ENCODE assay signal across 11 cellular contexts in the genomic region with DNA sequence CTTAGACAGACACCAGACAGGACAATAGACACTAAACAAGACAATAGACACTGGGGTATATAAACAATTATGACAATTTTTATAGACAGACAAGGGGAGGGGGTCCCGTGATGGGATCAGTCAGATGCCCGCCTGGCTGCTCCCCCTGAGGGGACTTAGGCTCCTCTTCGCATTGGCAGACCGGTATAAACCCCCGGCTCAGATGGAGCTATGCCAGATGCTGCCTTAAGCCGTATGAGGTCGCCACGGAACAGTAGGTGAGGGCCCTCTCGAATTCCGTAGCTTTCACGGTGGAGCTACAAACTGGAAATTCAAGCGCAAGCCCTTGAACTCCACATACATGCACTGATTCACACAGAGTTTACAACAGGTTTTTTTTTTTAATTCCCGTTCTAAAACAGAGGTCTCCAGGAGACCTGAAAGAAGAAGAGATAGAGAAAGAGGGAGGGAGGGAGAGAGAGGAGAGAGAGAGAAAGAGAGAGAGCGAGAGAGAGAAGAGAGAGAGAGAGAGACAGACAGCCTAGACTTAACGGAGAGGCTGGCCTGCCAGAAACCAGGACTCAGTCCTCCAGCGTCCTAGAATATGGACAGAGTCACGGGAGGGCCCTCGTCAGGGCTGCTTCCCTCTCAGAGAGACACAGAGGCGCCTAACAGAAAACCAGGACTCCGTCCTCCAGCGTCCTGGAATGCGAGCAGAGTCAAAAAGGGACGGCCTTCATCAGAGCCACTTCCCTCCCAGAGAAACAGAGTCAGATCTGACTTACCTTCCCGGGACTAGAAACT. TPM values are rescaled to one million over a fixed set of nuclear protein-coding genes. Genes with fewer than 3 reads are reported as not detected.
DNase-seq lines count a peak whose midpoint lies in the region; ATAC-seq lines count a peak whose summit lies in the region.
"Had no signal": no experiment of that assay in that cellular context is flagged by ENCODE, and none has a peak within 500 bp of the region (broad histone marks: within the 10 kb centered on the region; RNA-seq: fewer than 3 reads in every experiment).

No MANE protein-coding gene starts in this region.

- H3K36me3 Mint-ChIP-seq in CD8-positive, alpha-beta memory T cell = peaks cover 0 to 4% (median 2%) of the 10 kb centered on the region in 3 donors

- H3K36me3 ChIP-seq in CD8-positive, alpha-beta memory T cell (ENCODE audit: insufficient read depth, low read length) = no peaks in the 10 kb centered on the region
- H3K36me3 ChIP-seq in duodenal mucosa (ENCODE audit: control insufficient read depth in 1 of 2, insufficient read depth in 2 of 2, low read length in 2 of 2) = no peaks in the 10 kb centered on the region
- no peaks in the 10 kb centered on the region for H3K36me3 ChIP-seq in mesodermal cell (ENCODE audit: control insufficient read depth, insufficient read depth, low read length)

- peaks cover 15 to 24% (median 15%) of the 10 kb centered on the region in 3 donors for H3K4me1 Mint-ChIP-seq in CD8-positive, alpha-beta memory T cell

- no peak overlapping the region for H3K27ac ChIP-seq in CD8-positive, alpha-beta memory T cell (ENCODE audit: low read depth, low read length)
- H3K27ac ChIP-seq in duodenal mucosa (ENCODE audit: low read depth, low read length) = no peak overlapping the region
- peak overlapping the region; percentile 90 for H3K27ac ChIP-seq in mesodermal cell (ENCODE audit: low read depth, low read length, severe bottlenecking)
- H3K27ac ChIP-seq: HL-60, VCaP had no signal

- peaks cover 40% of the 10 kb centered on the region for H3K27me3 ChIP-seq in CD8-positive, alpha-beta memory T cell (ENCODE audit: insufficient read depth, low read length, poor library complexity, severe bottlenecking)
- H3K27me3 ChIP-seq in duodenal mucosa (ENCODE audit: control insufficient read depth in 1 of 2, insufficient read depth in 2 of 2, low read length in 2 of 2) = peaks cover 0 to 3% of the 10 kb centered on the region in 2 donors

- peak overlapping the region; percentile 2 to 49 for H3K9ac ChIP-seq in duodenal mucosa (ENCODE audit: low read depth in 1 of 2, low read length in 2 of 2)

- CTCF ChIA-PET in CD8-positive, alpha-beta memory T cell (lab: Charles Lee) = interaction anchor here (0.8 to 1.1 kb wide), 2 partner anchors 27 to 129 kb away, joined by 3 read pairs; no protein-coding TSS in a partner anchor

- no peak overlapping the region for H3K4me3 ChIP-seq in CD8-positive, alpha-beta memory T cell (ENCODE audit: low read length)
- peak overlapping the region; percentile 8 to 50 for H3K4me3 ChIP-seq in duodenal mucosa (ENCODE audit: low read depth in 1 of 2, low read length in 2 of 2)
- peak overlapping the region; percentile 19 for H3K4me3 ChIP-seq in mesodermal cell (ENCODE audit: extremely low read depth, insufficient read depth, low read length, poor library complexity, severe bottlenecking)

- no peaks in the 10 kb centered on the region for H3K9me3 Mint-ChIP-seq in CD8-positive, alpha-beta memory T cell

- no peak for ATAC-seq in HG02970 (IDR thresholded peaks at IDR 0.05; ENCODE audit: low FRiP score, unreplicated experiment)

- peak in 2 of 5 donors; percentile 17 to 54 for DNase-seq in CD8-positive, alpha-beta memory T cell
- peak; percentile 58 for DNase-seq in NCI-H510A treated with DMSO at 0.1 percent for 48 hours (lab: John Stamatoyannopoulos, UW)
- DNase-seq in NCI-H1694 (lab: John Stamatoyannopoulos, UW) = no peak
- DNase-seq in kidney glomerular epithelial cell (lab: John Stamatoyannopoulos, UW) = no peak
- DNase-seq in HK-2 (ENCODE audit: unreplicated experiment) = no peak
- DNase-seq: hippocampal formation had no signal

- H3K4me3 Mint-ChIP-seq in CD8-positive, alpha-beta memory T cell = peak overlapping the region in 6 of 7 donors; percentile 26 to 63 (median 44)

- no peaks in the 10 kb centered on the region for H3K9me3 ChIP-seq in CD8-positive, alpha-beta memory T cell (ENCODE audit: low read length)
- no peaks in the 10 kb centered on the region for H3K9me3 ChIP-seq in duodenal mucosa (ENCODE audit: control insufficient read depth in 1 of 2, low read length in 2 of 2)
- H3K9me3 ChIP-seq in mesodermal cell (ENCODE audit: control insufficient read depth, low read length) = no peaks in the 10 kb centered on the region

- peak overlapping the region in 3 of 8 donors; percentile 1 to 15 (median 6) for H3K27ac Mint-ChIP-seq in CD8-positive, alpha-beta memory T cell

- POLR2A ChIA-PET in CD8-positive, alpha-beta memory T cell (lab: Charles Lee) = interaction anchor here (0.6 to 0.7 kb wide), 2 partner anchors 39 to 202 kb away, joined by 3 to 6 read pairs; partner anchors contain the start of gene RNF19B

- WGBS in mesodermal cell (ENCODE audit: insufficient coverage in 2 of 2), 2 experiments = 3 to 5% methylated on average over 21 to 23 of the region's 24 CpGs

- peaks cover 50 to 60% of the 10 kb centered on the region in 2 donors for H3K27me3 Mint-ChIP-seq in CD8-positive, alpha-beta memory T cell

- peaks cover 17% of the 10 kb centered on the region for H3K4me1 ChIP-seq in CD8-positive, alpha-beta memory T cell (ENCODE audit: insufficient read depth, low read length)
- H3K4me1 ChIP-seq in duodenal mucosa (ENCODE audit: control insufficient read depth in 1 of 2, insufficient read depth in 2 of 2, low read length in 2 of 2) (peaks cover 14 to 22% of the 10 kb centered on the region in 2 donors), mesodermal cell (ENCODE audit: control insufficient read depth, insufficient read depth, low read length, poor library complexity, severe bottlenecking) (peaks cover 15% of the 10 kb centered on the region)

RNA-seq across cellular contexts. Expression of gene TMEM54, which starts 24.4 kb away (rescaled TPM):
- 1 to 10 TPM; 2.5 to 2.6 TPM for total RNA-seq in CD8-positive, alpha-beta memory T cell
- polyA plus RNA-seq in CD8-positive, alpha-beta memory T cell = not detected
- polyA plus RNA-seq in mesodermal cell (2013, experiment 1 of 2) = 35.4 TPM
- polyA plus RNA-seq in mesodermal cell (2013, experiment 2 of 2) = 29.4 TPM

RNA-seq across cellular contexts. Expression of gene RNF19B, which starts 39.1 kb away (rescaled TPM):
- total RNA-seq in CD8-positive, alpha-beta memory T cell = 10 to 100 TPM; 39.6 to 39.9 TPM
- polyA plus RNA-seq in CD8-positive, alpha-beta memory T cell = 4.3 TPM
- polyA plus RNA-seq in mesodermal cell (2013, experiment 1 of 2) = 13.0 TPM
- polyA plus RNA-seq in mesodermal cell (2013, experiment 2 of 2) = 11.7 TPM

RNA-seq across cellular contexts. Expression of gene HPCA, which starts 39.3 kb away (rescaled TPM):
- total RNA-seq in CD8-positive, alpha-beta memory T cell = not detected
- polyA plus RNA-seq in CD8-positive, alpha-beta memory T cell = not detected
- polyA plus RNA-seq in mesodermal cell (2013, experiment 1 of 2) = 0.59 TPM
- 0.91 TPM for polyA plus RNA-seq in mesodermal cell (2013, experiment 2 of 2)

RNA-seq across cellular contexts. Expression of gene FNDC5, which starts 54.8 kb away (rescaled TPM):
- total RNA-seq in CD8-positive, alpha-beta memory T cell = not detected
- 0.77 TPM for polyA plus RNA-seq in CD8-positive, alpha-beta memory T cell
- 6.2 TPM for polyA plus RNA-seq in mesodermal cell (2013, experiment 1 of 2)
- 8.2 TPM for polyA plus RNA-seq in mesodermal cell (2013, experiment 2 of 2)
